In the genomic region with DNA sequence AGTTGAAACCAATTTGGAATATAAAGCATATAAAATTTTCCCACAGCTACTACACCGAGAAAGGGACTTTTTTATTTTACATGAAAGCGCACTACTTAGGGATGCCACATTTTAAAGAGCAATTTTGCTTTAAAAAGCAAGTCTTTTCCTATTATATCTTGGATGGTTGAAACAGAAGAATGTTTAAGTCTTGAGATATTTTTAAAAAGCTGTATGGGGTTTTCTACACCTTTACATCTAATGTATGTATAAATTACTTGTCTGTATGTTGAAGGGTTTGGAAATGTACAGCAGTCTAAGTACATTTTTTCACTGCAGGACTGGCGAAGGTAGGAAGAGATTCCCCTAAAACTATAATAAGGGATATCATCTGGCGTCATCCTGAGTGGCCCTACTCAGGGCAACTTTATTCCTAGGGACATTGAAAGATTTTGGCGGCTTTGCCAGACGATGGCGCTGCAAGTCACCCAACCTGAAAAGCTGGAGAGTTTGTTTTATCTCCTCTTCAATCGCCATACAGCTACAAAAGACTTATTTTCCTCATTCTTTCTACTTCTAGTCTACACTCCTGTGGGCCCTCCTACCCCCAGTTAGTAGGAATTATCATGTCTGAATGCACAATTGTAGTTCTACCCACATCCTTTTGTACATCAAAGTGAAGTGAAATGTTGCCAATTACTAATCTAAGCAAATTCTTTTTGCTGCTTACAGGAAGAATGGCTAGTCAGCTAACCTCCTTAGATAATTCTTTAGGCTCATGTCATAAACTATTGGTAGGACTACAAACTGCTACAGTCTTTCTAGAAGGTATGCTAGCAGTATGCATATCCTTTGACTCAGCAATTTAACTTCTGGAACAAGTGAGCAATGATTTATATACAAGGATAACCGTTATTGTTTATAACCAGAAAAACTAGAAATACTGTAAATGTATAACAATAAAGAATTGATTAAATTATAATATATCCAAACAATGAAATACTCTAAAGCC, we compare ENCODE assay signal across 8 cellular contexts. TPM values are rescaled to one million over a fixed set of nuclear protein-coding genes. Genes with fewer than 3 reads are reported as not detected.
DNase-seq lines count a peak whose midpoint lies in the region; ATAC-seq and TF ChIP-seq lines count a peak whose summit lies in the region.

No MANE protein-coding gene starts in this region.

- H3K27ac ChIP-seq in HUES48 (ENCODE audit: low read depth, low read length), result peak overlapping the region; percentile 96
- peak overlapping the region; percentile 58 for H3K27ac ChIP-seq in OCI-LY1 (ENCODE audit: low read depth, low read length, poor library complexity, severe bottlenecking)

- peak overlapping the region; percentile 99 for H3K27ac Mint-ChIP-seq in stimulated activated effector memory CD8-positive, alpha-beta T cell treated with anti-CD3 and anti-CD28 coated beads, Interleukin-12 subunit alpha, Interleukin-12 subunit beta, amount 100 ng/mL, for 72 hours

- H4K20me1 ChIP-seq in OCI-LY1 (ENCODE audit: insufficient read depth, low read length), result no peaks in the 10 kb centered on the region

- H3K36me3 ChIP-seq in HUES48 (ENCODE audit: control insufficient read depth, insufficient read depth, low read length) (no peaks in the 10 kb centered on the region), OCI-LY1 (ENCODE audit: insufficient read depth, low read length) (peaks cover 6% of the 10 kb centered on the region)

- no peaks in the 10 kb centered on the region for H3K9me3 Mint-ChIP-seq in stimulated activated effector memory CD8-positive, alpha-beta T cell treated with anti-CD3 and anti-CD28 coated beads, Interleukin-12 subunit alpha, Interleukin-12 subunit beta, amount 100 ng/mL, for 72 hours

- peaks cover 20% of the 10 kb centered on the region for H3K79me2 ChIP-seq in OCI-LY1 (ENCODE audit: insufficient read depth, low read length)

- TF ChIP-seq CTCF in OCI-LY1 (IDR thresholded peaks at IDR 0.05; ENCODE audit: low read length) (peak; percentile 73; the same call in 1 of the 2 replicates), epithelial cell of proximal tubule (conservative IDR thresholded peaks at IDR 0.05; ENCODE audit: low read depth, low read length) (peak; percentile 81)

- H3K36me3 Mint-ChIP-seq in stimulated activated effector memory CD8-positive, alpha-beta T cell treated with anti-CD3 and anti-CD28 coated beads, Interleukin-12 subunit alpha, Interleukin-12 subunit beta, amount 100 ng/mL, for 72 hours, result peaks cover 7% of the 10 kb centered on the region

- H3K9ac ChIP-seq in HUES48 (ENCODE audit: low read depth, low read length) (peak overlapping the region; percentile 49; the same call in 1 of the 2 replicates), OCI-LY1 (ENCODE audit: low read length) (peak overlapping the region; percentile 99)

- H3K4me3 Mint-ChIP-seq in stimulated activated effector memory CD8-positive, alpha-beta T cell treated with anti-CD3 and anti-CD28 coated beads, Interleukin-12 subunit alpha, Interleukin-12 subunit beta, amount 100 ng/mL, for 72 hours, result peak overlapping the region; percentile 98

- H3K4me1 Mint-ChIP-seq in stimulated activated effector memory CD8-positive, alpha-beta T cell treated with anti-CD3 and anti-CD28 coated beads, Interleukin-12 subunit alpha, Interleukin-12 subunit beta, amount 100 ng/mL, for 72 hours, result peaks cover 15% of the 10 kb centered on the region

- H3F3A ChIP-seq in OCI-LY1 (ENCODE audit: insufficient read depth, low read length), result no peaks in the 10 kb centered on the region

- H3K9me3 ChIP-seq in HUES48 (ENCODE audit: control insufficient read depth, insufficient read depth, low read length) (no peaks in the 10 kb centered on the region), OCI-LY1 (ENCODE audit: low read length) (no peaks in the 10 kb centered on the region)

- peak overlapping the region; percentile 91; the same call in 1 of the 2 replicates for H2AFZ ChIP-seq in OCI-LY1 (ENCODE audit: low read length)

- H3K4me1 ChIP-seq in HUES48 (ENCODE audit: control insufficient read depth, insufficient read depth, low read length), result peaks cover 13% of the 10 kb centered on the region; the same call in 1 of the 2 replicates
- H3K4me1 ChIP-seq in OCI-LY1 (ENCODE audit: insufficient read depth, low read length, severe bottlenecking), result peaks cover 37% of the 10 kb centered on the region

- no peaks in the 10 kb centered on the region for H3K9me2 ChIP-seq in OCI-LY1 (ENCODE audit: low read depth, low read length)

- peak; percentile 70 for DNase-seq in Caki2 (ENCODE audit: low read depth)
- peak; percentile 57 for DNase-seq in activated T-cell treated with anti-CD3 and anti-CD28 coated beads for 1 hour (ENCODE audit: low read depth)
- no peak for DNase-seq in epithelial cell of proximal tubule (ENCODE audit: low read depth)
- peak; percentile 81 for DNase-seq in mucosa of gallbladder (ENCODE audit: low spot score)
- peak; percentile 38 to 75 for DNase-seq in stimulated activated effector memory CD8-positive, alpha-beta T cell treated with anti-CD3 and anti-CD28 coated beads, Interleukin-12 subunit alpha, Interleukin-12 subunit beta, amount 100 ng/mL, for 72 hours (ENCODE audit: low spot score in 2 of 2)

- in situ Hi-C loops in Caki2 (cut with HindIII; ENCODE audit: low pct_unique_long_range_greater_than_20kb, low sequenced_read_pairs), result no loop called here

- H3K4me3 ChIP-seq in HUES48 (ENCODE audit: low read depth, low read length), result peak overlapping the region; percentile 94
- H3K4me3 ChIP-seq in OCI-LY1 (ENCODE audit: low read depth, low read length, poor library complexity, severe bottlenecking), result peak overlapping the region; percentile 100
- H3K4me3 ChIP-seq in epithelial cell of proximal tubule (ENCODE audit: low read depth, low read length), result peak overlapping the region; percentile 88

- H3K27me3 ChIP-seq in HUES48 (ENCODE audit: control insufficient read depth, insufficient read depth, low read length) (no peaks in the 10 kb centered on the region), OCI-LY1 (ENCODE audit: insufficient read depth, low read length) (no peaks in the 10 kb centered on the region)

- peak overlapping the region; percentile 98 for H3K4me2 ChIP-seq in OCI-LY1 (ENCODE audit: low read length)

- peak; percentile 36 for ATAC-seq in GM21423 (IDR thresholded peaks at IDR 0.05; ENCODE audit: unreplicated experiment)
- ATAC-seq in stimulated activated effector memory CD8-positive, alpha-beta T cell treated with anti-CD3 and anti-CD28 coated beads, Interleukin-12 subunit alpha, Interleukin-12 subunit beta, amount 100 ng/mL, for 72 hours, result peak; percentile 45

RNA-seq across cellular contexts. Expression of a gene that starts 0.8 kb away (rescaled TPM):
- 2.7 and 6.5 TPM in 2 replicates for total RNA-seq in Caki2 (2014; rRNA removed; shearing (Covaris generic); ENCODE audit: low replicate concordance)
- 5.9 and 8.0 TPM in 2 replicates for total RNA-seq in epithelial cell of proximal tubule
- 13.8 TPM for total RNA-seq in mucosa of gallbladder

RNA-seq across cellular contexts. Expression of a gene that starts 7.2 kb away (rescaled TPM):
- total RNA-seq in Caki2 (2014; rRNA removed; shearing (Covaris generic); ENCODE audit: low replicate concordance), result 18.1 and 20.4 TPM in 2 replicates
- total RNA-seq in epithelial cell of proximal tubule (27.6 and 31.3 TPM in 2 replicates), mucosa of gallbladder (95.8 TPM)
